22 cellular contexts compared by ENCODE assay signal in the genomic region with DNA sequence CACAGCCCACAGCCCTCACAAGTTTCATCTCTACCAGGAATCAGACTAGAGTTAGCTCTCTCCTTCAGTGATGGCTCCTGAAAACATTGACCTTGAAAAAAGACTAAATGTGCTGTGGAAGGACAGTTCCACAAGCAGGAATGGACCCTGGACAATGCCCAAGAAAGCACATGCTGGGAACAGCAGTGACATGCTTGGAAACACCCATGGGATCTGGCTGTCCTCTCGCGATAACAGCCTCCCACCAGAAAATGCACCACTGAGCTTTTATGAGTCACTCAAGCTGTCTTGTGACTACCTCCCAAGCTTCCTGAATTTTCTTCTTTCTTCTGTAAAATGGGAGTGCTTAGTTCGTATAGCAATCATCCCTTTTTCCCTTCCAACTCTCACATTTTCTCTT.
"Had no signal": no experiment of that assay in that cellular context is flagged by ENCODE, and none has a peak within 500 bp of the region (broad histone marks: within the 10 kb centered on the region; RNA-seq: fewer than 3 reads in every experiment).

No MANE protein-coding gene starts in this region.

- H3K27ac ChIP-seq: coronary artery, gastroesophageal sphincter, neural progenitor cell, tibial artery, upper lobe of left lung had no signal

- DNase-seq: effector CD4-positive, alpha-beta T cell; endodermal cell; erythroblast; glutamatergic neuron; islet precursor cell; natural killer cell; occipital lobe; pancreas; right cardiac atrium; stimulated activated CD4-positive, alpha-beta T cell treated with anti-CD3 and anti-CD28 coated beads, Interleukin-15, amount 100 ng/mL, for 24 hours; stimulated activated CD4-positive, alpha-beta T cell treated with anti-CD3 and anti-CD28 coated beads, Interleukin-1b, Interleukin-23, amount 100 ng/mL, for 48 hours; stimulated activated CD4-positive, alpha-beta T cell treated with anti-CD3 and anti-CD28 coated beads, Interleukin-4, amount 100 ng/mL, for 24 hours; tibial artery; upper lobe of left lung had no signal

- H3K4me1 ChIP-seq: gastroesophageal sphincter, tibial artery, upper lobe of left lung had no signal

- H3K27me3 ChIP-seq: gastroesophageal sphincter, neural progenitor cell, pancreas, tibial artery, upper lobe of left lung had no signal

- H3K4me1 Mint-ChIP-seq: stimulated activated memory B cell treated with anti-CD40 and anti-IgM and Interleukin-4, amounts not matched to agents 10 μg/mL and 1 μg/mL and 100 μg/mL, for 72 hours had no signal

- ATAC-seq: gastroesophageal sphincter; left lobe of liver; natural killer cell; pancreas; right cardiac atrium; stimulated activated memory B cell treated with anti-CD40 and anti-IgM and Interleukin-4, amounts not matched to agents 10 μg/mL and 1 μg/mL and 100 μg/mL, for 72 hours had no signal

- H3K4me3 Mint-ChIP-seq: endodermal cell; natural killer cell; neural progenitor cell; stimulated activated memory B cell treated with anti-CD40 and anti-IgM and Interleukin-4, amounts not matched to agents 10 μg/mL and 1 μg/mL and 100 μg/mL, for 72 hours; stimulated activated naive CD8-positive, alpha-beta T cell treated with anti-CD3 and anti-CD28 coated beads, Interleukin-15, Interleukin-2, amounts not matched to agents 100 ng/mL and 50 ng/mL, for 24 hours had no signal

- H3K9me3 ChIP-seq: gastroesophageal sphincter, pancreas, tibial artery, upper lobe of left lung had no signal

- H3K4me3 ChIP-seq: coronary artery, gastroesophageal sphincter, neural progenitor cell, pancreas, tibial artery, upper lobe of left lung had no signal

- FAIRE-seq: endothelial cell of umbilical vein, pancreas had no signal

- H3K27me3 Mint-ChIP-seq: progenitor cell of endocrine pancreas; stimulated activated naive CD8-positive, alpha-beta T cell treated with anti-CD3 and anti-CD28 coated beads, Interleukin-15, Interleukin-2, amounts not matched to agents 100 ng/mL and 50 ng/mL, for 24 hours had no signal

- H3K36me3 Mint-ChIP-seq: natural killer cell; stimulated activated memory B cell treated with anti-CD40 and anti-IgM and Interleukin-4, amounts not matched to agents 10 μg/mL and 1 μg/mL and 100 μg/mL, for 72 hours had no signal

- H3K9me3 Mint-ChIP-seq: endodermal cell; natural killer cell; stimulated activated memory B cell treated with anti-CD40 and anti-IgM and Interleukin-4, amounts not matched to agents 10 μg/mL and 1 μg/mL and 100 μg/mL, for 72 hours; stimulated activated naive CD8-positive, alpha-beta T cell treated with anti-CD3 and anti-CD28 coated beads, Interleukin-15, Interleukin-2, amounts not matched to agents 100 ng/mL and 50 ng/mL, for 24 hours had no signal

- H3K36me3 ChIP-seq: gastroesophageal sphincter, neural progenitor cell, pancreas, tibial artery, upper lobe of left lung had no signal

- H3K27ac Mint-ChIP-seq: endodermal cell; natural killer cell; neural progenitor cell; progenitor cell of endocrine pancreas; stimulated activated memory B cell treated with anti-CD40 and anti-IgM and Interleukin-4, amounts not matched to agents 10 μg/mL and 1 μg/mL and 100 μg/mL, for 72 hours; stimulated activated naive CD8-positive, alpha-beta T cell treated with anti-CD3 and anti-CD28 coated beads, Interleukin-15, Interleukin-2, amounts not matched to agents 100 ng/mL and 50 ng/mL, for 24 hours had no signal
